In the genomic region with DNA sequence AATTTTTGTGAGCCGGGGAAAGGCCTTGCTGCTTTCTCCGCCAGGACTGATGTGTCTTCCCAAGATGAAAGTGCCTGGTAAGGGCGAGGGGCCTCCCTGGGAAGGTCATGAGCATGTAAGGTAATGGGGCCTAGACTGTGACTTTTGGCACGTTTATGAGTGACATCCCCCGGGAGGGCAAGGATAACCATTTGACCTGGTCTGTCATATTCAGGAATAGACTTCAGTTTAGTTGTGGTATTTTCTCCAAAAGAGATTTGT, we compare ENCODE assay signal across 1 cellular context.
TF ChIP-seq lines count a peak whose summit lies in the region.

No MANE protein-coding gene starts in this region.

TF ChIP-seq in GM12878, 131 proteins besides CTCF, POLR2A, EP300 and RAD21 (continued from another document):
- TF ChIP-seq ZBED1 (IDR thresholded peaks at IDR 0.05; ENCODE audit: borderline replicate concordance) (0 out of 2 replicates have a peak, but pooled peaks have one; percentile 2), SIX5 (IDR thresholded peaks at IDR 0.05; ENCODE audit: low read depth, low read length, severe bottlenecking) (no peak), WRNIP1 (IDR thresholded peaks at IDR 0.05; ENCODE audit: borderline replicate concordance, low read depth, low read length) (no peak), SMAD1 (IDR thresholded peaks at IDR 0.05; ENCODE audit: low read depth, partially characterized antibody) (no peak), MXI1 (IDR thresholded peaks at IDR 0.05; ENCODE audit: low read depth, low read length) (no peak), KLF5 (IDR thresholded peaks at IDR 0.05; ENCODE audit: partially characterized antibody) (no peak), HDAC6 (IDR thresholded peaks at IDR 0.05; ENCODE audit: unreplicated experiment) (no peak), TCF7 (IDR thresholded peaks at IDR 0.05; ENCODE audit: borderline replicate concordance) (no peak), ZNF274 (IDR thresholded peaks at IDR 0.05; ENCODE audit: insufficient read depth, insufficient read length) (no peak), ZNF24 (IDR thresholded peaks at IDR 0.05) (no peak), MTA2 (IDR thresholded peaks at IDR 0.05; ENCODE audit: low read depth) (no peak)
- TF ChIP-seq, protein P1, sequence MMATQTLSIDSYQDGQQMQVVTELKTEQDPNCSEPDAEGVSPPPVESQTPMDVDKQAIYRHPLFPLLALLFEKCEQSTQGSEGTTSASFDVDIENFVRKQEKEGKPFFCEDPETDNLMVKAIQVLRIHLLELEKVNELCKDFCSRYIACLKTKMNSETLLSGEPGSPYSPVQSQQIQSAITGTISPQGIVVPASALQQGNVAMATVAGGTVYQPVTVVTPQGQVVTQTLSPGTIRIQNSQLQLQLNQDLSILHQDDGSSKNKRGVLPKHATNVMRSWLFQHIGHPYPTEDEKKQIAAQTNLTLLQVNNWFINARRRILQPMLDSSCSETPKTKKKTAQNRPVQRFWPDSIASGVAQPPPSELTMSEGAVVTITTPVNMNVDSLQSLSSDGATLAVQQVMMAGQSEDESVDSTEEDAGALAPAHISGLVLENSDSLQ (IDR thresholded peaks at IDR 0.05), result peak; percentile 44; the same call in 1 of the 2 replicates
- TF ChIP-seq, protein P2, sequence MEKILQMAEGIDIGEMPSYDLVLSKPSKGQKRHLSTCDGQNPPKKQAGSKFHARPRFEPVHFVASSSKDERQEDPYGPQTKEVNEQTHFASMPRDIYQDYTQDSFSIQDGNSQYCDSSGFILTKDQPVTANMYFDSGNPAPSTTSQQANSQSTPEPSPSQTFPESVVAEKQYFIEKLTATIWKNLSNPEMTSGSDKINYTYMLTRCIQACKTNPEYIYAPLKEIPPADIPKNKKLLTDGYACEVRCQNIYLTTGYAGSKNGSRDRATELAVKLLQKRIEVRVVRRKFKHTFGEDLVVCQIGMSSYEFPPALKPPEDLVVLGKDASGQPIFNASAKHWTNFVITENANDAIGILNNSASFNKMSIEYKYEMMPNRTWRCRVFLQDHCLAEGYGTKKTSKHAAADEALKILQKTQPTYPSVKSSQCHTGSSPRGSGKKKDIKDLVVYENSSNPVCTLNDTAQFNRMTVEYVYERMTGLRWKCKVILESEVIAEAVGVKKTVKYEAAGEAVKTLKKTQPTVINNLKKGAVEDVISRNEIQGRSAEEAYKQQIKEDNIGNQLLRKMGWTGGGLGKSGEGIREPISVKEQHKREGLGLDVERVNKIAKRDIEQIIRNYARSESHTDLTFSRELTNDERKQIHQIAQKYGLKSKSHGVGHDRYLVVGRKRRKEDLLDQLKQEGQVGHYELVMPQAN (conservative IDR thresholded peaks at IDR 0.05), result no peak
- TF ChIP-seq, protein P3, sequence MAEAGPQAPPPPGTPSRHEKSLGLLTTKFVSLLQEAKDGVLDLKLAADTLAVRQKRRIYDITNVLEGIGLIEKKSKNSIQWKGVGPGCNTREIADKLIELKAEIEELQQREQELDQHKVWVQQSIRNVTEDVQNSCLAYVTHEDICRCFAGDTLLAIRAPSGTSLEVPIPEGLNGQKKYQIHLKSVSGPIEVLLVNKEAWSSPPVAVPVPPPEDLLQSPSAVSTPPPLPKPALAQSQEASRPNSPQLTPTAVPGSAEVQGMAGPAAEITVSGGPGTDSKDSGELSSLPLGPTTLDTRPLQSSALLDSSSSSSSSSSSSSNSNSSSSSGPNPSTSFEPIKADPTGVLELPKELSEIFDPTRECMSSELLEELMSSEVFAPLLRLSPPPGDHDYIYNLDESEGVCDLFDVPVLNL (IDR thresholded peaks at IDR 0.05; ENCODE audit: low read depth, low read length), result no peak
- TF ChIP-seq, protein P4, sequence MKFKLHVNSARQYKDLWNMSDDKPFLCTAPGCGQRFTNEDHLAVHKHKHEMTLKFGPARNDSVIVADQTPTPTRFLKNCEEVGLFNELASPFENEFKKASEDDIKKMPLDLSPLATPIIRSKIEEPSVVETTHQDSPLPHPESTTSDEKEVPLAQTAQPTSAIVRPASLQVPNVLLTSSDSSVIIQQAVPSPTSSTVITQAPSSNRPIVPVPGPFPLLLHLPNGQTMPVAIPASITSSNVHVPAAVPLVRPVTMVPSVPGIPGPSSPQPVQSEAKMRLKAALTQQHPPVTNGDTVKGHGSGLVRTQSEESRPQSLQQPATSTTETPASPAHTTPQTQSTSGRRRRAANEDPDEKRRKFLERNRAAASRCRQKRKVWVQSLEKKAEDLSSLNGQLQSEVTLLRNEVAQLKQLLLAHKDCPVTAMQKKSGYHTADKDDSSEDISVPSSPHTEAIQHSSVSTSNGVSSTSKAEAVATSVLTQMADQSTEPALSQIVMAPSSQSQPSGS (IDR thresholded peaks at IDR 0.05; ENCODE audit: low read length), result no peak
- TF ChIP-seq, protein P5, sequence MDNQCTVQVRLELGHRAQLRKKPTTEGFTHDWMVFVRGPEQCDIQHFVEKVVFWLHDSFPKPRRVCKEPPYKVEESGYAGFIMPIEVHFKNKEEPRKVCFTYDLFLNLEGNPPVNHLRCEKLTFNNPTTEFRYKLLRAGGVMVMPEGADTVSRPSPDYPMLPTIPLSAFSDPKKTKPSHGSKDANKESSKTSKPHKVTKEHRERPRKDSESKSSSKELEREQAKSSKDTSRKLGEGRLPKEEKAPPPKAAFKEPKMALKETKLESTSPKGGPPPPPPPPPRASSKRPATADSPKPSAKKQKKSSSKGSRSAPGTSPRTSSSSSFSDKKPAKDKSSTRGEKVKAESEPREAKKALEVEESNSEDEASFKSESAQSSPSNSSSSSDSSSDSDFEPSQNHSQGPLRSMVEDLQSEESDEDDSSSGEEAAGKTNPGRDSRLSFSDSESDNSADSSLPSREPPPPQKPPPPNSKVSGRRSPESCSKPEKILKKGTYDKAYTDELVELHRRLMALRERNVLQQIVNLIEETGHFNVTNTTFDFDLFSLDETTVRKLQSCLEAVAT (IDR thresholded peaks at IDR 0.05), result no peak
- TF ChIP-seq, protein P6, sequence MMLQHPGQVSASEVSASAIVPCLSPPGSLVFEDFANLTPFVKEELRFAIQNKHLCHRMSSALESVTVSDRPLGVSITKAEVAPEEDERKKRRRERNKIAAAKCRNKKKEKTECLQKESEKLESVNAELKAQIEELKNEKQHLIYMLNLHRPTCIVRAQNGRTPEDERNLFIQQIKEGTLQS (IDR thresholded peaks at IDR 0.05; ENCODE audit: borderline replicate concordance, extremely low read depth, low read depth, low read length), result no peak
- TF ChIP-seq, protein P7, sequence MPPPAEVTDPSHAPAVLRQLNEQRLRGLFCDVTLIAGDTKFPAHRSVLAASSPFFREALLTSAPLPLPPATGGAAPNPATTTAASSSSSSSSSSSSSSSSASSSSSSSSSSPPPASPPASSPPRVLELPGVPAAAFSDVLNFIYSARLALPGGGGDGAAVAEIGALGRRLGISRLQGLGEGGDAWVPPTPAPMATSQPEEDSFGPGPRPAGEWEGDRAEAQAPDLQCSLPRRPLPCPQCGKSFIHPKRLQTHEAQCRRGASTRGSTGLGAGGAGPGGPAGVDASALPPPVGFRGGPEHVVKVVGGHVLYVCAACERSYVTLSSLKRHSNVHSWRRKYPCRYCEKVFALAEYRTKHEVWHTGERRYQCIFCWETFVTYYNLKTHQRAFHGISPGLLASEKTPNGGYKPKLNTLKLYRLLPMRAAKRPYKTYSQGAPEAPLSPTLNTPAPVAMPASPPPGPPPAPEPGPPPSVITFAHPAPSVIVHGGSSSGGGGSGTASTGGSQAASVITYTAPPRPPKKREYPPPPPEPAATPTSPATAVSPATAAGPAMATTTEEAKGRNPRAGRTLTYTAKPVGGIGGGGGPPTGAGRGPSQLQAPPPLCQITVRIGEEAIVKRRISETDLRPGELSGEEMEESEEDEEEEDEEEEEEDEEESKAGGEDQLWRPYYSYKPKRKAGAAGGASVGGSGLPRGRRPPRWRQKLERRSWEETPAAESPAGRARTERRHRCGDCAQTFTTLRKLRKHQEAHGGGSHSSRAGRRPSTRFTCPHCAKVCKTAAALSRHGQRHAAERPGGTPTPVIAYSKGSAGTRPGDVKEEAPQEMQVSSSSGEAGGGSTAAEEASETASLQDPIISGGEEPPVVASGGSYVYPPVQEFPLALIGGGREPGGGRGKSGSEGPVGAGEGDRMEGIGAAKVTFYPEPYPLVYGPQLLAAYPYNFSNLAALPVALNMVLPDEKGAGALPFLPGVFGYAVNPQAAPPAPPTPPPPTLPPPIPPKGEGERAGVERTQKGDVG (CRISPR knock-in tag; IDR thresholded peaks at IDR 0.05), result no peak
